29 cellular contexts compared by ENCODE assay signal in genomic region chr3:148243609-148244008, GRCh38.
"Had no signal": no experiment of that assay in that cellular context is flagged by ENCODE, and none has a peak within 500 bp of the region (broad histone marks: within the 10 kb centered on the region; RNA-seq: fewer than 3 reads in every experiment).

No MANE protein-coding gene starts in this region.

- H3K36me3 ChIP-seq: left ventricle myocardium inferior, neural progenitor cell, neutrophil, pancreas, prostate gland, sigmoid colon, stomach, thyroid gland, transverse colon, upper lobe of left lung, vagina had no signal

- H3K9ac ChIP-seq: neural progenitor cell had no signal

- H2AFZ ChIP-seq: hepatocyte, neural progenitor cell had no signal

- ATAC-seq: natural killer cell; pancreas; right cardiac atrium; stimulated activated naive B cell treated with anti-CD40 and anti-IgM and Interleukin-4, amounts not matched to agents 10 μg/mL and 1 μg/mL and 100 μg/mL, for 72 hours; stimulated activated naive CD8-positive, alpha-beta T cell treated with anti-CD3 and anti-CD28 coated beads, Interleukin-15, Interleukin-2, amounts not matched to agents 100 U/mL and 50 U/mL, for 24 hours had no signal

- H3K9me3 ChIP-seq: left ventricle myocardium inferior, neutrophil, pancreas, prostate gland, sigmoid colon, stomach, testis, thyroid gland, transverse colon, upper lobe of left lung, vagina had no signal

- DNase-seq: islet precursor cell; left ventricle myocardium inferior; mesendoderm; naive B cell; natural killer cell; nephron progenitor cell; occipital lobe; pancreas; posterior cingulate gyrus; retina; right cardiac atrium; sigmoid colon; stimulated activated CD4-positive, alpha-beta T cell treated with anti-CD3 and anti-CD28 coated beads, Interleukin-12 subunit alpha, Interleukin-12 subunit beta, amount 100 ng/mL, for 4 hours; stimulated activated CD4-positive, alpha-beta T cell treated with anti-CD3 and anti-CD28 coated beads, Interleukin-15, amount 100 ng/mL, for 24 hours; stimulated activated CD4-positive, alpha-beta T cell treated with anti-CD3 and anti-CD28 coated beads, Interleukin-2, amount 100 ng/mL, for 24 hours; stimulated activated CD4-positive, alpha-beta T cell treated with anti-CD3 and anti-CD28 coated beads, Interleukin-4, amount 100 ng/mL, for 1 hour; stimulated activated naive B cell treated with anti-CD40 and anti-IgM and Interleukin-4, amounts not matched to agents 10 μg/mL and 1 μg/mL and 100 μg/mL, for 72 hours; stimulated activated naive CD8-positive, alpha-beta T cell treated with anti-CD3 and anti-CD28 coated beads, Interleukin-15, Interleukin-2, amounts not matched to agents 100 U/mL and 50 U/mL, for 24 hours; stomach; testis; thyroid gland; transverse colon; upper lobe of left lung had no signal

- H3K4me3 ChIP-seq: hepatocyte, left ventricle myocardium inferior, lung, neural progenitor cell, pancreas, prostate gland, sigmoid colon, stomach, testis, thyroid gland, transverse colon, upper lobe of left lung, vagina had no signal

- H3K4me2 ChIP-seq: hepatocyte, neural progenitor cell had no signal

- H3K27me3 ChIP-seq: hepatocyte, neural progenitor cell, neutrophil, pancreas, sigmoid colon, stomach, testis, thyroid gland, transverse colon, upper lobe of left lung, vagina had no signal

- H3K4me1 ChIP-seq: left ventricle myocardium inferior, neural progenitor cell, pancreas, prostate gland, sigmoid colon, stomach, testis, thyroid gland, transverse colon, upper lobe of left lung, vagina had no signal

- H3K27ac ChIP-seq: hepatocyte, left ventricle myocardium inferior, neural progenitor cell, neutrophil, pancreas, prostate gland, sigmoid colon, stomach, testis, thyroid gland, transverse colon, upper lobe of left lung, vagina had no signal
